In the genomic region with DNA sequence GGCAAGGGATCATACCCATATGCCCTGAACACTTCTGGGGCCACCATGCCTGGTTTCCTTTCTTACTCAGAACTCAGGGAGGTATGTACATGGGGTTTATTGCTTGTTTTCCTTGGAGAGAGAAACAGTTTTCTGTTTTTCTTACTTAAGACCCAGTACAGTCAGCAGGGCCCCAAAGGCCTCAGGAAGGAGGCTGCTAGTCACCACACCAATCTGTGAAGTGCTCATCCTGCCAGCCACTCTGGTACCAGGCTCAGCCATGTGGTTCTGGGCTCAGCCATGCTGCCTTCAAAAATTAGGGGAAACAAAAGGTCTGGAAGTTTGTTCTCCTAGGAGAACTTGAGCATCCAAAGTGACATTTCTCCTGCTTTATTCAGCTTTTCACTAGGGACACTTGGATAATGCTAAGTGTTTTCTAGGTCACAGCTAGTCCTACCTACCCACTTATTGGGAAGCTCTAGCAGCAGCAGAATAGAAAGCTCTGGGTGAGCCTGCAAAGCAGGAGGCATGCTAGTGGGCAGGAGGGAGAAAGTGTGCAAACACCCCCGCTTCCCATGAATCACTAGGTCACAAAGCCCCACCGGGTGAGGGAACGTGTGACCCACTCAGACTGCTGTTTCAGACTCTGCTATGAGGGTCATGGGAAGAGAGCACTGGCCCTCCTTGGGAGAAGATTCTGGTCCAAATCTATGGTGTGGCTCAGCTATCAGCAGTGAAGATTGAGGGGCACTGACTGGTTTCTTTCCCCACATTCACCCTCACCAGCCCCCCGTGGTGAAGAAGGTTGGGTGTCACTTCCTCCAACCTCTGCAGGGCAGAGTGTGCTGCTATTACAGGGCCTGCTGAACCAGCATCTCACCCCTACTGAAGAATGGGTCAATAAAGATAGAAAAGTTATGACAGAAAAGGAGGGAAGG, we compare ENCODE assay signal across 14 cellular contexts. TPM values are rescaled to one million over a fixed set of nuclear protein-coding genes. Genes with fewer than 3 reads are reported as not detected.
A peak's percentile ranks its signal among the peaks of the same experiment; 100 is the strongest.
DNase-seq lines count a peak whose midpoint lies in the region; ATAC-seq and TF ChIP-seq lines count a peak whose summit lies in the region.
"Had no signal": no experiment of that assay in that cellular context is flagged by ENCODE, and none has a peak within 500 bp of the region (broad histone marks: within the 10 kb centered on the region; RNA-seq: fewer than 3 reads in every experiment).

No MANE protein-coding gene starts in this region.

- H3K9me3 ChIP-seq in skeletal muscle satellite cell (replicated peaks; ENCODE audit: low read length): no peaks in the 10 kb centered on the region
- H3K9me3 ChIP-seq: HAP-1, tibial nerve had no signal

- peaks cover 48% of the 10 kb centered on the region for H3K4me1 ChIP-seq in skeletal muscle satellite cell (ENCODE audit: control insufficient read depth, insufficient read depth, low read length)

- peak overlapping the region in 1 of 2 donors; percentile 48 for H3K4me3 Mint-ChIP-seq in activated T-cell treated with anti-CD3 and anti-CD28 coated beads, Interleukin-2, amount 50 U/mL, for 72 hours

- peaks cover 28% of the 10 kb centered on the region for H3K36me3 ChIP-seq in skeletal muscle satellite cell (ENCODE audit: insufficient read depth, low read length)

- H3K27ac Mint-ChIP-seq in activated T-cell treated with anti-CD3 and anti-CD28 coated beads, Interleukin-2, amount 50 U/mL, for 72 hours: peak overlapping the region; percentile 71

- TF ChIP-seq CTCF in fibroblast of mammary gland (conservative IDR thresholded peaks at IDR 0.05; ENCODE audit: control insufficient read depth, insufficient read depth, low read depth, low read length) (no peak), coronary artery (IDR thresholded peaks at IDR 0.05) (no peak)

- H3K27me3 ChIP-seq in skeletal muscle satellite cell (ENCODE audit: control insufficient read depth, insufficient read depth, low read length): no peaks in the 10 kb centered on the region
- H3K27me3 ChIP-seq: tibial nerve had no signal

- H3K4me3 ChIP-seq in fibroblast of mammary gland (ENCODE audit: control insufficient read depth, low read depth, low read length) (no peak overlapping the region), skeletal muscle satellite cell (ENCODE audit: low read length) (no peak overlapping the region), coronary artery (no peak overlapping the region)
- H3K4me3 ChIP-seq: HAP-1, tibial nerve had no signal

- peak; percentile 22 for DNase-seq in activated CD4-positive, alpha-beta T cell treated with anti-CD3 and anti-CD28 coated beads for 48 hours
- no peak for DNase-seq in activated CD4-positive, alpha-beta T cell treated with anti-CD3 and anti-CD28 coated beads for 1 hour
- DNase-seq in activated T-cell treated with anti-CD3 and anti-CD28 coated beads, Interleukin-2, amount 50 U/mL, for 72 hours: no peak
- DNase-seq in fibroblast of mammary gland (ENCODE audit: low read depth) (peak; percentile 82), coronary artery (ENCODE audit: low spot score) (no peak)
- DNase-seq: aorta, NCI-H2029, SW 1271 had no signal

- H3K4me2 ChIP-seq in skeletal muscle satellite cell (ENCODE audit: low read length): peak overlapping the region; percentile 46

- peak; percentile 39 to 60 for ATAC-seq in activated T-cell treated with anti-CD3 and anti-CD28 coated beads, Interleukin-2, amount 50 U/mL, for 72 hours (replicated peaks in 1 of 2)
- ATAC-seq in GM21576 (IDR thresholded peaks at IDR 0.05; ENCODE audit: unreplicated experiment): no peak
- ATAC-seq in HG02763 (IDR thresholded peaks at IDR 0.05; ENCODE audit: unreplicated experiment): no peak
- ATAC-seq: sciatic nerve had no signal

- no peak overlapping the region for H3K27ac ChIP-seq in coronary artery
- H3K27ac ChIP-seq: tibial nerve had no signal

- no peaks in the 10 kb centered on the region for H3K27me3 Mint-ChIP-seq in activated T-cell treated with anti-CD3 and anti-CD28 coated beads, Interleukin-2, amount 50 U/mL, for 72 hours (ENCODE audit: low read depth)

- no peaks in the 10 kb centered on the region for H3K9me3 Mint-ChIP-seq in activated T-cell treated with anti-CD3 and anti-CD28 coated beads, Interleukin-2, amount 50 U/mL, for 72 hours

- peak overlapping the region; percentile 51 for H3K9ac ChIP-seq in skeletal muscle satellite cell (ENCODE audit: low read depth, low read length)

- H3K4me1 Mint-ChIP-seq in activated T-cell treated with anti-CD3 and anti-CD28 coated beads, Interleukin-2, amount 50 U/mL, for 72 hours (ENCODE audit: low read depth): peaks cover 57% of the 10 kb centered on the region

- H3K36me3 Mint-ChIP-seq in activated T-cell treated with anti-CD3 and anti-CD28 coated beads, Interleukin-2, amount 50 U/mL, for 72 hours (ENCODE audit: insufficient read depth in 2 of 2): peaks cover 5 to 28% of the 10 kb centered on the region in 2 donors

RNA-seq across cellular contexts. Expression of a gene that starts 23.9 kb away (rescaled TPM):
- 100 to 1,000 TPM; 105 to 120 TPM for total RNA-seq in activated T-cell treated with anti-CD3 and anti-CD28 coated beads, Interleukin-2, amount 50 U/mL, for 72 hours
- 51.8 and 59.1 TPM in 2 replicates for total RNA-seq in skeletal muscle satellite cell (2012; rRNA removed)

Comparison
In these comparisons a context has a peak if more than half of its experiments do, and no peak if none do; other contexts are left out.
1. DNase-seq: peak in activated CD4-positive, alpha-beta T cell treated with anti-CD3 and anti-CD28 coated beads for 48 hours (single experiment) and fibroblast of mammary gland (single experiment); none in activated CD4-positive, alpha-beta T cell treated with anti-CD3 and anti-CD28 coated beads for 1 hour (single experiment), activated T-cell treated with anti-CD3 and anti-CD28 coated beads, Interleukin-2, amount 50 U/mL, for 72 hours (0 of 2) and coronary artery (single experiment).
2. ATAC-seq: peak in activated T-cell treated with anti-CD3 and anti-CD28 coated beads, Interleukin-2, amount 50 U/mL, for 72 hours (2 of 2); none in GM21576 (single experiment) and HG02763 (single experiment).